ENCODE assay signal across 2 cellular contexts in the genomic region with DNA sequence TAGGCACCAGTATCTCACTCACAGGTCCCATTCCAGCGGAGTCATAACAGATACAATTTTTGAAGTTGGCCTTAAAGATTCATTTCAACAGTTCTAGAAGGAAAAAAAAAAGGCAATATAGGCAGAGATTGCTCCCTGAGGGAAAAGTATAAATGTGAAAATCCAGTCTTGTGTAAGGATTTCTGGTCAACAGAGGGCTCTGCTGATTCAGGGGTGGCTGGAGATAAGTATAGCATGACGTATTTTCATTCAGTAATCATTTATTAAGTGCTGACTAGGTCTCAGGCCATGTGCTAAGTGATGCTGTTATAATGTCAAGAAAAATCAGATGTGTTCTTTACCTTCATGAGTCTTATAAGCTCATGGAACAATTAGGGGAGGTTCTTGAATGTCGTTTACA.
TF ChIP-seq lines count a peak whose summit lies in the region.

No MANE protein-coding gene starts in this region.

TF ChIP-seq in SK-N-SH, 30 proteins besides CTCF, POLR2A, EP300 and RAD21 (continued from another document):
- TF ChIP-seq TEAD4 (IDR thresholded peaks at IDR 0.05; ENCODE audit: borderline replicate concordance, insufficient read depth) = no peak
- TF ChIP-seq EZH2phosphoT487 (IDR thresholded peaks at IDR 0.05; ENCODE audit: borderline replicate concordance, low read depth) = no peak
- no peak for TF ChIP-seq MAX (IDR thresholded peaks at IDR 0.05; ENCODE audit: low read depth)
- TF ChIP-seq RXRA (IDR thresholded peaks at IDR 0.05; ENCODE audit: borderline replicate concordance, low read depth) = no peak
- no peak for TF ChIP-seq NRF1 (IDR thresholded peaks at IDR 0.05; ENCODE audit: low read depth, low read length)
- no peak for TF ChIP-seq JUND (IDR thresholded peaks at IDR 0.05)
- no peak for TF ChIP-seq IRF3 (IDR thresholded peaks at IDR 0.05; ENCODE audit: low read depth, low read length)
- no peak for TF ChIP-seq GABPA (IDR thresholded peaks at IDR 0.05; ENCODE audit: low read depth)
- no peak for TF ChIP-seq SIN3A (IDR thresholded peaks at IDR 0.05; ENCODE audit: borderline replicate concordance, low read depth, low read length)
- TF ChIP-seq YY1 (IDR thresholded peaks at IDR 0.05; ENCODE audit: low read depth) = no peak
- no peak for TF ChIP-seq ELF1 (IDR thresholded peaks at IDR 0.05)
TF ChIP-seq in SK-N-SH: peak in this region for 0.

TF ChIP-seq in SK-N-SH treated with all-trans-retinoic acid at 6 μM for 48 hours, 23 proteins besides CTCF, POLR2A, EP300 and RAD21:
- no peak for TF ChIP-seq PATZ1 (CRISPR knock-in tag; IDR thresholded peaks at IDR 0.05; ENCODE audit: borderline replicate concordance)
- no peak for TF ChIP-seq POU6F1 (CRISPR knock-in tag; IDR thresholded peaks at IDR 0.05; ENCODE audit: borderline replicate concordance, low read depth)
- TF ChIP-seq, protein P1, sequence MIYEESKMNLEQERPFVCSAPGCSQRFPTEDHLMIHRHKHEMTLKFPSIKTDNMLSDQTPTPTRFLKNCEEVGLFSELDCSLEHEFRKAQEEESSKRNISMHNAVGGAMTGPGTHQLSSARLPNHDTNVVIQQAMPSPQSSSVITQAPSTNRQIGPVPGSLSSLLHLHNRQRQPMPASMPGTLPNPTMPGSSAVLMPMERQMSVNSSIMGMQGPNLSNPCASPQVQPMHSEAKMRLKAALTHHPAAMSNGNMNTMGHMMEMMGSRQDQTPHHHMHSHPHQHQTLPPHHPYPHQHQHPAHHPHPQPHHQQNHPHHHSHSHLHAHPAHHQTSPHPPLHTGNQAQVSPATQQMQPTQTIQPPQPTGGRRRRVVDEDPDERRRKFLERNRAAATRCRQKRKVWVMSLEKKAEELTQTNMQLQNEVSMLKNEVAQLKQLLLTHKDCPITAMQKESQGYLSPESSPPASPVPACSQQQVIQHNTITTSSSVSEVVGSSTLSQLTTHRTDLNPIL (CRISPR knock-in tag; IDR thresholded peaks at IDR 0.05; ENCODE audit: low read depth) = no peak
- no peak for TF ChIP-seq OSR1 (CRISPR knock-in tag; IDR thresholded peaks at IDR 0.05)
- no peak for TF ChIP-seq ZFP3 (CRISPR knock-in tag; IDR thresholded peaks at IDR 0.05)
- TF ChIP-seq TCF4 (CRISPR knock-in tag; IDR thresholded peaks at IDR 0.05; ENCODE audit: borderline replicate concordance) = no peak
- TF ChIP-seq ARNTL (CRISPR knock-in tag; IDR thresholded peaks at IDR 0.05; ENCODE audit: borderline replicate concordance, low read depth) = no peak
- TF ChIP-seq SNAI2 (CRISPR knock-in tag; IDR thresholded peaks at IDR 0.05) = no peak
- no peak for TF ChIP-seq ESRRG (CRISPR knock-in tag; IDR thresholded peaks at IDR 0.05)
- no peak for TF ChIP-seq ZNF8 (CRISPR knock-in tag; IDR thresholded peaks at IDR 0.05)
- TF ChIP-seq ZFP30 (CRISPR knock-in tag; IDR thresholded peaks at IDR 0.05) = no peak
- no peak for TF ChIP-seq CSRNP3 (CRISPR knock-in tag; IDR thresholded peaks at IDR 0.05)
- TF ChIP-seq ZC3H10 (CRISPR knock-in tag; IDR thresholded peaks at IDR 0.05) = no peak
- TF ChIP-seq ZNF565 (CRISPR knock-in tag; conservative IDR thresholded peaks at IDR 0.05; ENCODE audit: low read depth) = no peak
- TF ChIP-seq CSDC2 (CRISPR knock-in tag; IDR thresholded peaks at IDR 0.05) = no peak
- no peak for TF ChIP-seq ISL1 (CRISPR knock-in tag; IDR thresholded peaks at IDR 0.05)
- no peak for TF ChIP-seq RARB (CRISPR knock-in tag; IDR thresholded peaks at IDR 0.05)
- TF ChIP-seq PPARA (CRISPR knock-in tag; IDR thresholded peaks at IDR 0.05; ENCODE audit: borderline replicate concordance) = no peak
- no peak for TF ChIP-seq TSHZ2 (CRISPR knock-in tag; IDR thresholded peaks at IDR 0.05)
- no peak for TF ChIP-seq BACH2 (CRISPR knock-in tag; IDR thresholded peaks at IDR 0.05; ENCODE audit: borderline replicate concordance)
